Comparison of ENCODE assay signal across 33 cellular contexts in the genomic region with DNA sequence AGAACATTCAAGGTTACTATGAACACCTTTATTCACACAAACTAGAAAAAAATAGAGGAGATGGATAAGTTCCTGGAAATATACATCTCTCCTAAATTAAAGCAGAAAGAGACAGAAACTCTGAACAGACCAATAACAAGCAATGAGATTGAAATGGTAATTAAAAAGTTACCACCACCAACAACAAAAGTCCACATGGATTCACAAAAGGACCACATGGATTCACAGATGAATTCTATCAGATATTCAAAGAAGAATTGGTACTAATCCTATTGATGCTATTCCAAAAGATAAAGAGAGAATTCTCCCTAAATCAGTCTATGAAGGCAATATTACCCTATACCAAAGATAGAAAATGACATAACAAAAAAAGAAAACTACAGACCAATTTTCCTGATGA.
DNase-seq lines count a peak whose midpoint lies in the region; ATAC-seq, FAIRE-seq and TF ChIP-seq lines count a peak whose summit lies in the region.
"Had no signal": no experiment of that assay in that cellular context is flagged by ENCODE, and none has a peak within 500 bp of the region (broad histone marks: within the 10 kb centered on the region; RNA-seq: fewer than 3 reads in every experiment).

No MANE protein-coding gene starts in this region.

- no peaks in the 10 kb centered on the region for H3K27me3 ChIP-seq in mammary epithelial cell (ENCODE audit: insufficient read depth, low read length)
- H3K27me3 ChIP-seq in HepG2 (ENCODE audit: control insufficient read depth in 1 of 2, insufficient read depth in 2 of 2, low read length in 2 of 2), result no peaks in the 10 kb centered on the region
- no peaks in the 10 kb centered on the region for H3K27me3 ChIP-seq in right lobe of liver
- H3K27me3 ChIP-seq: BE2C; BLaER1; BLaER1 treated with 17β-estradiol and CSF1 and Interleukin-3, amounts not matched to agents 10 nM and 100 nM had no signal

- TF ChIP-seq CTCF in mammary epithelial cell (conservative IDR thresholded peaks at IDR 0.05 in 1 of 2, IDR thresholded peaks at IDR 0.05 in 1 of 2; ENCODE audit: extremely low read depth in 1 of 2, insufficient read depth in 1 of 2, low read depth in 1 of 2, low read length in 2 of 2), result no peak
- TF ChIP-seq CTCF in MCF 10A (IDR thresholded peaks at IDR 0.05; ENCODE audit: unreplicated experiment), result no peak
- TF ChIP-seq CTCF in HepG2 (CRISPR knock-in tag; IDR thresholded peaks at IDR 0.05), result no peak
- TF ChIP-seq CTCF in right lobe of liver (IDR thresholded peaks at IDR 0.05), result no peak

- no peak overlapping the region for H3K4me2 ChIP-seq in mammary epithelial cell (ENCODE audit: insufficient read depth, low read depth, low read length)
- H3K4me2 ChIP-seq in HepG2 (ENCODE audit: low read depth, low read length), result no peak overlapping the region
- H3K4me2 ChIP-seq: A549; BLaER1; BLaER1 treated with 17β-estradiol and CSF1 and Interleukin-3, amounts not matched to agents 10 nM and 100 nM had no signal

- ATAC-seq in HepG2 (no peak), right lobe of liver (no peak)
- ATAC-seq: A549; CD8-positive, alpha-beta T cell had no signal

- intact Hi-C loops in mammary epithelial cell (cut with micrococcal nuclease), result no loop called here
- intact Hi-C loops in MCF 10A (cut with micrococcal nuclease), result no loop called here
- intact Hi-C loops in HepG2 (cut with micrococcal nuclease; ENCODE audit: unreplicated experiment), result no loop called here
- intact Hi-C loops in right lobe of liver (cut with DNase I), result no loop called here

- no peak for TF ChIP-seq RAD21 in HepG2 (CRISPR knock-in tag; IDR thresholded peaks at IDR 0.05)

- in situ Hi-C loops in mammary epithelial cell (cut with MboI; ENCODE audit: low sequenced_read_pairs in 2 of 2), result no loop called here
- in situ Hi-C loops in HepG2 (cut with HindIII; ENCODE audit: extremely low pct_ligation_motif_present, low pct_unique_long_range_greater_than_20kb), result no loop called here

- H3K4me3 Mint-ChIP-seq in MCF 10A (ENCODE audit: unreplicated experiment), result no peak overlapping the region
- H3K4me3 Mint-ChIP-seq: B cell; CD14-positive monocyte; CD4-positive, alpha-beta memory T cell; CD4-positive, alpha-beta T cell; CD4-positive, CD25-positive, alpha-beta regulatory T cell; CD8-positive, alpha-beta memory T cell; CD8-positive, alpha-beta T cell had no signal

- DNase-seq in mammary epithelial cell (no peak), MCF 10A (ENCODE audit: unreplicated experiment) (no peak), HepG2 (ENCODE audit: low spot score) (no peak), right lobe of liver (no peak)
- DNase-seq: 8988T; ACHN; AML-193; BE2C; C1 segment of cervical spinal cord; Caco-2; Calu3; CD4-positive, alpha-beta memory T cell; CD4-positive, alpha-beta T cell; CD4-positive, CD25-positive, alpha-beta regulatory T cell; CD8-positive, alpha-beta memory T cell; CD8-positive, alpha-beta T cell; COR-L47; DMS 273 treated with DMSO at 0.1 percent for 48 hours; DMS153; DMS53; DMS79; DMS79 treated with DMSO at 0.1 percent for 48 hours; DND-41; EL had no signal

- H3K79me2 ChIP-seq in mammary epithelial cell (ENCODE audit: insufficient read depth, low read length) (no peaks in the 10 kb centered on the region), HepG2 (ENCODE audit: insufficient read depth, low read length) (no peaks in the 10 kb centered on the region)

- no peak for TF ChIP-seq EP300 in HepG2 (IDR thresholded peaks at IDR 0.05; ENCODE audit: low read depth in 2 of 2, low read length in 2 of 2)
- TF ChIP-seq EP300 in HepG2 (CRISPR knock-in tag; IDR thresholded peaks at IDR 0.05; ENCODE audit: borderline replicate concordance), result no peak

- no peak overlapping the region for H3K4me3 ChIP-seq in mammary epithelial cell (replicated peaks in 1 of 3; ENCODE audit: insufficient read depth in 1 of 3, low read depth in 2 of 3, low read length in 3 of 3)
- H3K4me3 ChIP-seq in HepG2 (replicated peaks in 1 of 3; ENCODE audit: insufficient read depth in 1 of 3, low read depth in 2 of 3, low read length in 3 of 3), result no peak overlapping the region
- H3K4me3 ChIP-seq in right lobe of liver, result no peak overlapping the region
- H3K4me3 ChIP-seq: A549; BLaER1; BLaER1 treated with 17β-estradiol and CSF1 and Interleukin-3, amounts not matched to agents 10 nM and 100 nM had no signal

- H4K20me1 ChIP-seq in mammary epithelial cell (ENCODE audit: insufficient read depth, low read length) (no peaks in the 10 kb centered on the region), HepG2 (ENCODE audit: insufficient read depth, low read length) (no peaks in the 10 kb centered on the region)
- H4K20me1 ChIP-seq: BLaER1; BLaER1 treated with 17β-estradiol and CSF1 and Interleukin-3, amounts not matched to agents 10 nM and 100 nM had no signal

- H3K4me1 ChIP-seq in mammary epithelial cell (ENCODE audit: insufficient read depth, low read length), result no peaks in the 10 kb centered on the region
- no peaks in the 10 kb centered on the region for H3K4me1 ChIP-seq in HepG2 (ENCODE audit: insufficient read depth, low read length)
- no peaks in the 10 kb centered on the region for H3K4me1 ChIP-seq in right lobe of liver
- H3K4me1 ChIP-seq: A549, BE2C, Caco-2 had no signal

- CTCF ChIA-PET in mammary epithelial cell (lab: Charles Lee; ENCODE audit: low non-redundant PET), result no interaction called here
- CTCF ChIA-PET in MCF 10A (lab: Yijun Ruan, JAX), result no interaction called here
- CTCF ChIA-PET in HepG2 (lab: Yijun Ruan, JAX; ENCODE audit: low intra/inter-chr PET ratio, low total read pairs), result no interaction called here

- H3K9me3 Mint-ChIP-seq in MCF 10A (ENCODE audit: unreplicated experiment), result peaks cover 36% of the 10 kb centered on the region

- H3K4me1 Mint-ChIP-seq in MCF 10A (ENCODE audit: insufficient read depth, unreplicated experiment), result no peaks in the 10 kb centered on the region
- H3K4me1 Mint-ChIP-seq: B cell; CD14-positive monocyte; CD4-positive, alpha-beta memory T cell; CD4-positive, CD25-positive, alpha-beta regulatory T cell; CD8-positive, alpha-beta memory T cell had no signal

- no peak overlapping the region for H2AFZ ChIP-seq in mammary epithelial cell (ENCODE audit: low read depth, low read length)
- no peak overlapping the region for H2AFZ ChIP-seq in HepG2 (ENCODE audit: low read length)

- H3K9ac ChIP-seq in mammary epithelial cell (ENCODE audit: insufficient read depth, low read length), result no peak overlapping the region
- H3K9ac ChIP-seq in HepG2 (ENCODE audit: insufficient read depth, low read depth, low read length), result no peak overlapping the region
- H3K9ac ChIP-seq: BLaER1; BLaER1 treated with 17β-estradiol and CSF1 and Interleukin-3, amounts not matched to agents 10 nM and 100 nM had no signal

- no peaks in the 10 kb centered on the region for H3K36me3 Mint-ChIP-seq in MCF 10A (ENCODE audit: insufficient read depth, unreplicated experiment)
- H3K36me3 Mint-ChIP-seq: CD14-positive monocyte; CD4-positive, alpha-beta memory T cell; CD4-positive, CD25-positive, alpha-beta regulatory T cell; CD8-positive, alpha-beta memory T cell; CD8-positive, alpha-beta T cell had no signal

- H3K36me3 ChIP-seq in mammary epithelial cell (ENCODE audit: insufficient read depth, low read length) (no peaks in the 10 kb centered on the region), HepG2 (replicated peaks in 1 of 2; ENCODE audit: control insufficient read depth in 1 of 2, insufficient read depth in 2 of 2, low read length in 2 of 2) (no peaks in the 10 kb centered on the region), right lobe of liver (no peaks in the 10 kb centered on the region)
- H3K36me3 ChIP-seq: BE2C; BLaER1; BLaER1 treated with 17β-estradiol and CSF1 and Interleukin-3, amounts not matched to agents 10 nM and 100 nM had no signal

- no peaks in the 10 kb centered on the region for H3K27me3 Mint-ChIP-seq in MCF 10A (ENCODE audit: insufficient read depth, unreplicated experiment)
- H3K27me3 Mint-ChIP-seq: B cell; CD4-positive, alpha-beta memory T cell; CD4-positive, alpha-beta T cell; CD4-positive, CD25-positive, alpha-beta regulatory T cell; CD8-positive, alpha-beta memory T cell had no signal

- peaks cover 2% of the 10 kb centered on the region for H3K9me3 ChIP-seq in mammary epithelial cell (replicated peaks; ENCODE audit: insufficient read depth, low read length)
- H3K9me3 ChIP-seq in HepG2 (ENCODE audit: low read length), result peaks cover 82% of the 10 kb centered on the region
- no peaks in the 10 kb centered on the region for H3K9me3 ChIP-seq in right lobe of liver
- H3K9me3 ChIP-seq: A549, BE2C, Caco-2 had no signal

- dilution Hi-C loops in mammary epithelial cell (cut with HindIII; ENCODE audit: low sequenced_read_pairs), result no loop called here

- POLR2A ChIA-PET in MCF 10A (lab: Yijun Ruan, JAX), result no interaction called here
- POLR2A ChIA-PET in HepG2 (lab: Yijun Ruan, JAX), result no interaction called here

- no peak overlapping the region for H3K27ac Mint-ChIP-seq in MCF 10A (ENCODE audit: low read depth, unreplicated experiment)
- H3K27ac Mint-ChIP-seq: B cell; CD14-positive monocyte; CD4-positive, alpha-beta memory T cell; CD4-positive, alpha-beta T cell; CD4-positive, CD25-positive, alpha-beta regulatory T cell; CD8-positive, alpha-beta memory T cell; CD8-positive, alpha-beta T cell had no signal

- TF ChIP-seq POLR2A in HepG2 (IDR thresholded peaks at IDR 0.05; ENCODE audit: insufficient read depth in 1 of 2, low read depth in 2 of 2, low read length in 2 of 2) (no peak), right lobe of liver (IDR thresholded peaks at IDR 0.05) (no peak)

- BruUV-seq in mammary epithelial cell (replicated peaks; lab: Mats Ljungman, UMichigan) (TSS peak; percentile 5), MCF 10A (replicated peaks; lab: Mats Ljungman, UMichigan) (no TSS peak), HepG2 (replicated peaks; lab: Mats Ljungman, UMichigan) (no TSS peak)

- FAIRE-seq in HepG2 (lab: Jason Lieb, UNC), result no peak
- FAIRE-seq: A204.1, A549, D721Med had no signal

- H3K27ac ChIP-seq in mammary epithelial cell (ENCODE audit: insufficient read depth, low read depth, low read length), result no peak overlapping the region
- H3K27ac ChIP-seq in HepG2 (ENCODE audit: extremely low read length, insufficient read depth, low read length), result no peak overlapping the region
- no peak overlapping the region for H3K27ac ChIP-seq in right lobe of liver
- H3K27ac ChIP-seq: 22Rv1; A549; BLaER1; BLaER1 treated with 17β-estradiol and CSF1 and Interleukin-3, amounts not matched to agents 10 nM and 100 nM; C4-2B had no signal

TF ChIP-seq in HepG2, 621 proteins besides CTCF, POLR2A, EP300 and RAD21 (continues in another document):
- TF ChIP-seq, protein P1, sequence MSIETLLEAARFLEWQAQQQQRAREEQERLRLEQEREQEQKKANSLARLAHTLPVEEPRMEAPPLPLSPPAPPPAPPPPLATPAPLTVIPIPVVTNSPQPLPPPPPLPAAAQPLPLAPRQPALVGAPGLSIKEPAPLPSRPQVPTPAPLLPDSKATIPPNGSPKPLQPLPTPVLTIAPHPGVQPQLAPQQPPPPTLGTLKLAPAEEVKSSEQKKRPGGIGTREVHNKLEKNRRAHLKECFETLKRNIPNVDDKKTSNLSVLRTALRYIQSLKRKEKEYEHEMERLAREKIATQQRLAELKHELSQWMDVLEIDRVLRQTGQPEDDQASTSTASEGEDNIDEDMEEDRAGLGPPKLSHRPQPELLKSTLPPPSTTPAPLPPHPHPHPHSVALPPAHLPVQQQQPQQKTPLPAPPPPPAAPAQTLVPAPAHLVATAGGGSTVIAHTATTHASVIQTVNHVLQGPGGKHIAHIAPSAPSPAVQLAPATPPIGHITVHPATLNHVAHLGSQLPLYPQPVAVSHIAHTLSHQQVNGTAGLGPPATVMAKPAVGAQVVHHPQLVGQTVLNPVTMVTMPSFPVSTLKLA (IDR thresholded peaks at IDR 0.05), result peak; percentile 92
